Comparison of ENCODE assay signal across 10 cellular contexts in the genomic region with DNA sequence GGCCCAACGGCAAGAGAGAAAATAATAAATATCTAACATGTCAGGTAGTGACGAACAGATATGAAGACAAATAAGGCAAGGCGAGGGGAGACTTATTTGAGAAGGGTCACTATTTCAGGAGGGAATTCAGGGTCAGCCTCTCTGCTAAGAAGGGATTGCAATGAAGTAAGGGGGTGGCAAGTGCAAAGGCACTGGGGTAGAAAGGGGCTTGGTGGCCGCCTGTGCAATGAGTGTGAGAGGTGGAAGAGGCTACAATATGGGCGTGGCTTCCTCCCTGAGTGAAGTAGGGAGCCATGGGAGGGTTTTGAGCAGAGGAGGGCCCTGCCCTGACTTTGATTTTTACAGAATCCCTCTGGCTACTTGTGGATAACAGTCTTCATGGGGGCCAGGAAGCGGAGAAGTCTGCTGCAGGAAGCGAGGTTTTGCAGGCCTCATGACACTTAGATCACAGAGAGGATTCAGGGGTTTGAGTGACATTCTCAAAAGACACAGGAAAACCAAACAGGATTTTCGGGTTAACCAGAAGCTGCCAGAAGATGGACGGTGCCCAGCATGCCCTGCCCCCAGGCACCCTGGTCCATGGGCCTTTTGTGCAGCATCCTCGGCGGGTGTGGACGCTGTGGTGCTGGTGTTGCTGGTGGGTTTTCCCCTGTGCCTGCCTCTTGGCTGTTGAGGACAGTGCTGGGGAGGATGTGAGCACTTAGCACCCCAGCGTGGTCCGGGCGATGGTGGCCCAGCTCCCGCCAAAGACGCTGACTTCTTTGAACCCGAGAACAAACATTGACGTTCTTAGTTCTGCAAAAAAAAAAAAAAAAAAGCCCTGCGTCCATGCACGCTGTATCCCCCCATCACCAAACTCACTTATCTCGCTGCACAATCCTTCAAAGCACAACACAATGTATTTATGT.
DNase-seq lines count a peak whose midpoint lies in the region; ATAC-seq and TF ChIP-seq lines count a peak whose summit lies in the region.
"Had no signal": no experiment of that assay in that cellular context is flagged by ENCODE, and none has a peak within 500 bp of the region (broad histone marks: within the 10 kb centered on the region; RNA-seq: fewer than 3 reads in every experiment).

No MANE protein-coding gene starts in this region.

- peaks cover 0 to 5% of the 10 kb centered on the region in 2 donors for H3K36me3 Mint-ChIP-seq in stimulated activated naive B cell treated with anti-CD40 and anti-IgM and Interleukin-4, amounts not matched to agents 10 μg/mL and 1 μg/mL and 100 μg/mL, for 72 hours
- H3K36me3 Mint-ChIP-seq: WTC11 had no signal

- no peak overlapping the region for H3K27ac Mint-ChIP-seq in stimulated activated naive B cell treated with anti-CD40 and anti-IgM and Interleukin-4, amounts not matched to agents 10 μg/mL and 1 μg/mL and 100 μg/mL, for 72 hours
- H3K27ac Mint-ChIP-seq: WTC11 had no signal

- H3K9ac ChIP-seq in fibroblast of lung (ENCODE audit: insufficient read depth, low read length) = no peak overlapping the region

- H2AFZ ChIP-seq in fibroblast of lung (ENCODE audit: low read length) = peak overlapping the region; percentile 23

- no peaks in the 10 kb centered on the region for H3K79me2 ChIP-seq in fibroblast of lung (ENCODE audit: control insufficient read depth, insufficient read depth, low read length)

- no peaks in the 10 kb centered on the region for H3K9me3 Mint-ChIP-seq in stimulated activated naive B cell treated with anti-CD40 and anti-IgM and Interleukin-4, amounts not matched to agents 10 μg/mL and 1 μg/mL and 100 μg/mL, for 72 hours
- H3K9me3 Mint-ChIP-seq: WTC11 had no signal

- H3K4me2 ChIP-seq in fibroblast of lung (ENCODE audit: extremely low read depth, insufficient read depth, low read length) = no peak overlapping the region

- H3K9me3 ChIP-seq in fibroblast of lung (ENCODE audit: control insufficient read depth, insufficient read depth, low read depth, low read length) = no peaks in the 10 kb centered on the region
- H3K9me3 ChIP-seq: psoas muscle had no signal

- H3K4me3 Mint-ChIP-seq in stimulated activated naive B cell treated with anti-CD40 and anti-IgM and Interleukin-4, amounts not matched to agents 10 μg/mL and 1 μg/mL and 100 μg/mL, for 72 hours = no peak overlapping the region
- H3K4me3 Mint-ChIP-seq: WTC11 had no signal

- H3K36me3 ChIP-seq in fibroblast of lung (ENCODE audit: control insufficient read depth, insufficient read depth, low read length) = no peaks in the 10 kb centered on the region

- peaks cover 14 to 26% of the 10 kb centered on the region in 2 donors for H3K4me1 Mint-ChIP-seq in stimulated activated naive B cell treated with anti-CD40 and anti-IgM and Interleukin-4, amounts not matched to agents 10 μg/mL and 1 μg/mL and 100 μg/mL, for 72 hours
- H3K4me1 Mint-ChIP-seq: WTC11 had no signal

- DNase-seq in OCI-M1 (lab: John Stamatoyannopoulos, UW) (peak; percentile 65), fibroblast of lung (ENCODE audit: low read depth in 2 of 2) (peak in 1 of 2 donors; percentile 47), AG08395 (ENCODE audit: low spot score) (no peak), HT-29 (ENCODE audit: low spot score) (no peak), NCI-H2227 treated with DMSO at 0.1 percent for 48 hours (lab: John Stamatoyannopoulos, UW) (no peak), NCI-H1694 treated with DMSO at 0.1 percent for 48 hours (lab: John Stamatoyannopoulos, UW) (no peak)
- peak; percentile 29 for DNase-seq in activated CD8-positive, alpha-beta memory T cell treated with anti-CD3 and anti-CD28 coated beads, Interleukin-2, amount 50 U/mL, for 4 hours
- no peak for DNase-seq in stimulated activated naive B cell treated with anti-CD40 and anti-IgM and Interleukin-4, amounts not matched to agents 10 μg/mL and 1 μg/mL and 100 μg/mL, for 72 hours

- H3K27me3 Mint-ChIP-seq in stimulated activated naive B cell treated with anti-CD40 and anti-IgM and Interleukin-4, amounts not matched to agents 10 μg/mL and 1 μg/mL and 100 μg/mL, for 72 hours = peaks cover 41 to 58% of the 10 kb centered on the region in 2 donors

- no peak for TF ChIP-seq CTCF in fibroblast of lung (conservative IDR thresholded peaks at IDR 0.05 in 1 of 2, IDR thresholded peaks at IDR 0.05 in 1 of 2; ENCODE audit: low read depth in 1 of 2, low read length in 2 of 2)

- H4K20me1 ChIP-seq in fibroblast of lung (ENCODE audit: control insufficient read depth, extremely low read depth, insufficient read depth, low read length) = no peaks in the 10 kb centered on the region

- ATAC-seq in stimulated activated naive B cell treated with anti-CD40 and anti-IgM and Interleukin-4, amounts not matched to agents 10 μg/mL and 1 μg/mL and 100 μg/mL, for 72 hours (replicated peaks) = peak; percentile 83 to 88
- ATAC-seq: psoas muscle, WTC11 had no signal

- no peaks in the 10 kb centered on the region for H3K27me3 ChIP-seq in fibroblast of lung (ENCODE audit: control insufficient read depth, insufficient read depth, low read length)

- H3K4me3 ChIP-seq in fibroblast of lung (replicated peaks in 1 of 4; ENCODE audit: control extremely low read depth in 1 of 4, insufficient read depth in 1 of 4, low read depth in 3 of 4, low read length in 4 of 4) = no peak overlapping the region
- H3K4me3 ChIP-seq: psoas muscle had no signal

- H3K4me1 ChIP-seq in fibroblast of lung (ENCODE audit: control insufficient read depth, extremely low read depth, insufficient read depth, low read length) = no peaks in the 10 kb centered on the region

- no peak overlapping the region for H3K27ac ChIP-seq in fibroblast of lung (ENCODE audit: insufficient read depth, low read length)
- H3K27ac ChIP-seq: psoas muscle had no signal

Comparison
In these comparisons a context has a peak if more than half of its experiments do, and no peak if none do; other contexts are left out.
1. DNase-seq: peak in OCI-M1 (single experiment) and activated CD8-positive, alpha-beta memory T cell treated with anti-CD3 and anti-CD28 coated beads, Interleukin-2, amount 50 U/mL, for 4 hours (single experiment); none in stimulated activated naive B cell treated with anti-CD40 and anti-IgM and Interleukin-4, amounts not matched to agents 10 μg/mL and 1 μg/mL and 100 μg/mL, for 72 hours (single experiment), AG08395 (single experiment), HT-29 (single experiment), NCI-H2227 treated with DMSO at 0.1 percent for 48 hours (single experiment) and NCI-H1694 treated with DMSO at 0.1 percent for 48 hours (single experiment).